In the genomic region with DNA sequence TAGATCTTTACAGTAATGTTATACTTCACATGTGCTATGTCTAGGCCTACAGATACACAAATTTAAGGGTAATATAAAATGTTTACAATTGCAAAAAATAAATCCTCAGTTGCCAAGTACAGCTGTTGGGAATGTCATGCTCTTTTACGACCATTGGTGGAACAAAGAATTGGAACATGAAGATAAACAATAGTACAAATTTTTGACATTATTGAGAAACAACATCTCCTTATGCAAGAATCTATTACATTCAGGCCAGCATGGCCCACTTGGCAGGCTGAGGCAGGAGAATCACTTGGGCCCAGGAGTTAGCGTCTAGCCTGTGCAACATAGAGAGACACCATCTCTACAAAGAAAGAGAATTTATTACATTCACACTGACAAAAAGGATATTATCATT, we compare ENCODE assay signal across 25 cellular contexts.
"Had no signal": no experiment of that assay in that cellular context is flagged by ENCODE, and none has a peak within 500 bp of the region (broad histone marks: within the 10 kb centered on the region; RNA-seq: fewer than 3 reads in every experiment).

No MANE protein-coding gene starts in this region.

- H3K36me3 ChIP-seq: colonic mucosa, esophagus muscularis mucosa, neutrophil, pancreas, right lobe of liver, stomach, thyroid gland had no signal

- H3K9me3 ChIP-seq: colonic mucosa, esophagus muscularis mucosa, neutrophil, pancreas, right lobe of liver, stomach, thyroid gland had no signal

- H3K27me3 Mint-ChIP-seq: dendritic cell treated with granulocyte-macrophage colony-stimulating factor and Interleukin-4, amounts not matched to agents 40 ng/mL and 50 ng/mL, for 4 days had no signal

- H3K4me3 Mint-ChIP-seq: dendritic cell treated with granulocyte-macrophage colony-stimulating factor and Interleukin-4, amounts not matched to agents 40 ng/mL and 50 ng/mL, for 4 days; immature natural killer cell; memory B cell; naive B cell; natural killer cell treated with Interleukin-12 subunit alpha and Interleukin-12 subunit beta and Interleukin-15 and Interleukin-18, amount 100 ng/mL, for 72 hours; neural crest cell; stimulated activated effector memory CD8-positive, alpha-beta T cell treated with anti-CD3 and anti-CD28 coated beads, Interleukin-12 subunit alpha, Interleukin-12 subunit beta, amount 100 ng/mL, for 72 hours had no signal

- H3K4me3 ChIP-seq: colonic mucosa, esophagus muscularis mucosa, lung, pancreas, right lobe of liver, stomach, thyroid gland had no signal

- H3K4me1 ChIP-seq: colonic mucosa, esophagus muscularis mucosa, pancreas, right lobe of liver, stomach, thyroid gland had no signal

- H3K4me1 Mint-ChIP-seq: immature natural killer cell; memory B cell; naive B cell; stimulated activated effector memory CD8-positive, alpha-beta T cell treated with anti-CD3 and anti-CD28 coated beads, Interleukin-12 subunit alpha, Interleukin-12 subunit beta, amount 100 ng/mL, for 72 hours had no signal

- FAIRE-seq: endothelial cell of umbilical vein had no signal

- ATAC-seq: left ventricle myocardium superior; natural killer cell treated with Interleukin-12 subunit alpha and Interleukin-12 subunit beta and Interleukin-15 and Interleukin-18, amount 100 ng/mL, for 72 hours; pancreas; right lobe of liver; stimulated activated effector memory CD8-positive, alpha-beta T cell treated with anti-CD3 and anti-CD28 coated beads, Interleukin-12 subunit alpha, Interleukin-12 subunit beta, amount 100 ng/mL, for 72 hours had no signal

- H3K9me3 Mint-ChIP-seq: dendritic cell treated with granulocyte-macrophage colony-stimulating factor and Interleukin-4, amounts not matched to agents 40 ng/mL and 50 ng/mL, for 4 days; memory B cell; natural killer cell treated with Interleukin-12 subunit alpha and Interleukin-12 subunit beta and Interleukin-15 and Interleukin-18, amount 100 ng/mL, for 72 hours had no signal

- H3K27ac ChIP-seq: colonic mucosa, esophagus muscularis mucosa, neutrophil, pancreas, right lobe of liver, stomach, thyroid gland had no signal

- H3K27ac Mint-ChIP-seq: dendritic cell treated with granulocyte-macrophage colony-stimulating factor and Interleukin-4, amounts not matched to agents 40 ng/mL and 50 ng/mL, for 4 days; immature natural killer cell; memory B cell; naive B cell; natural killer cell treated with Interleukin-12 subunit alpha and Interleukin-12 subunit beta and Interleukin-15 and Interleukin-18, amount 100 ng/mL, for 72 hours; stimulated activated effector memory CD8-positive, alpha-beta T cell treated with anti-CD3 and anti-CD28 coated beads, Interleukin-12 subunit alpha, Interleukin-12 subunit beta, amount 100 ng/mL, for 72 hours had no signal

- DNase-seq: colonic mucosa; effector memory CD4-positive, alpha-beta T cell; hypothalamus; immature natural killer cell; islet precursor cell; kidney glomerular epithelial cell; left ventricle myocardium superior; naive B cell; pancreas; right lobe of liver; stimulated activated CD4-positive, alpha-beta T cell treated with anti-CD3 and anti-CD28 coated beads, Interleukin-2, amount 100 ng/mL, for 24 hours; stimulated activated CD4-positive, alpha-beta T cell treated with anti-CD3 and anti-CD28 coated beads, Interleukin-4, amount 100 ng/mL, for 24 hours; stimulated activated naive CD4-positive, alpha-beta T cell treated with Interleukin-2 at 50 U/mL for 16 hours; stomach; thyroid gland; trophoblast cell had no signal

- H3K36me3 Mint-ChIP-seq: immature natural killer cell; memory B cell; naive B cell; natural killer cell treated with Interleukin-12 subunit alpha and Interleukin-12 subunit beta and Interleukin-15 and Interleukin-18, amount 100 ng/mL, for 72 hours; stimulated activated effector memory CD8-positive, alpha-beta T cell treated with anti-CD3 and anti-CD28 coated beads, Interleukin-12 subunit alpha, Interleukin-12 subunit beta, amount 100 ng/mL, for 72 hours had no signal

- H3K27me3 ChIP-seq: colonic mucosa, esophagus muscularis mucosa, neutrophil, pancreas, right lobe of liver, thyroid gland had no signal
